1 cellular context compared by ENCODE assay signal in the genomic region with DNA sequence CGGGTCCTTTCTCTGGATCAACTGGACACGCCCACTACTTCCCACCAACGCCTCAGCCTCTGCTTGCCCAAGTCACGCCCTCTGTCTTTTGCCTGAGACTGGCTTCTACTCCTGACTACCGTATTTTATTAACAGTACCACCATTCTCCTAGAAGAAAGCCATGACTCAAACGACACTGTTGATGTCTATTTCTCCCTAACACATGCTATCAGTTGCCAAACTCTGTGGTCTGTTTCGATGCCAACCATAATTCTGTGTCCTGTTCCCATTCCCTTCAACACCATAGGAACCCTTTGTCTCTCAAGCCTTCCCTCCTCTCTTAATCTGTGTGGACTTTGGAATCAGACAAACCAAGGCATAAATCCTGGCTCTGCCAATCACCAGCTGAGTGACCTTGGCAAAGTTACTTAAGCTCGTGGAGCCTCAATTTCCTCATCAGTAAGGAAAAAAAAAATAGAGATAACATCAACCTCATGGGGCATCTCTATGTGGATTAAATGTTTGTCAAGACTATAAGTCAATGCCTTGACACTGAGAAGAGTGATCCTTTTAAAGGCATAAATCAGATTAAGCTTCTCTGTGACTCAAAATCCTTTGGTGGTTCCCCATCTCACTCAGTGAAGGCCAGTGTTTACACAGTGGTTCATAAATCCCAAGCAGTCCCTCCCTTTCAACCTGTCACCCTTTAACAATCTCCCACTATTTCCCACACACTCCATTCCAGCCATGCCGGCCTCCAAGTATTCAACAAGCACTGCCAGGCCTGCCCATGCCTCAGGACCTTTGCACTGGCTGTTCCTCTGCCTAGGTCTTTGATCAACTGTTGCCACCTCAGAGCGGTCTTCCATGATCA.
A peak's percentile ranks its signal among the peaks of the same experiment; 100 is the strongest.
TF ChIP-seq lines count a peak whose summit lies in the region.

No MANE protein-coding gene starts in this region.

TF ChIP-seq in K562, 482 proteins besides CTCF, POLR2A, EP300 and RAD21 (continued from another document and continues in another):
- TF ChIP-seq, protein P1, sequence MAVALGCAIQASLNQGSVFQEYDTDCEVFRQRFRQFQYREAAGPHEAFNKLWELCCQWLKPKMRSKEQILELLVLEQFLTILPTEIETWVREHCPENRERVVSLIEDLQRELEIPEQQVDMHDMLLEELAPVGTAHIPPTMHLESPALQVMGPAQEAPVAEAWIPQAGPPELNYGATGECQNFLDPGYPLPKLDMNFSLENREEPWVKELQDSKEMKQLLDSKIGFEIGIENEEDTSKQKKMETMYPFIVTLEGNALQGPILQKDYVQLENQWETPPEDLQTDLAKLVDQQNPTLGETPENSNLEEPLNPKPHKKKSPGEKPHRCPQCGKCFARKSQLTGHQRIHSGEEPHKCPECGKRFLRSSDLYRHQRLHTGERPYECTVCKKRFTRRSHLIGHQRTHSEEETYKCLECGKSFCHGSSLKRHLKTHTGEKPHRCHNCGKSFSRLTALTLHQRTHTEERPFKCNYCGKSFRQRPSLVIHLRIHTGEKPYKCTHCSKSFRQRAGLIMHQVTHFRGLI (CRISPR knock-in tag; IDR thresholded peaks at IDR 0.05): no peak
- TF ChIP-seq, protein P2, sequence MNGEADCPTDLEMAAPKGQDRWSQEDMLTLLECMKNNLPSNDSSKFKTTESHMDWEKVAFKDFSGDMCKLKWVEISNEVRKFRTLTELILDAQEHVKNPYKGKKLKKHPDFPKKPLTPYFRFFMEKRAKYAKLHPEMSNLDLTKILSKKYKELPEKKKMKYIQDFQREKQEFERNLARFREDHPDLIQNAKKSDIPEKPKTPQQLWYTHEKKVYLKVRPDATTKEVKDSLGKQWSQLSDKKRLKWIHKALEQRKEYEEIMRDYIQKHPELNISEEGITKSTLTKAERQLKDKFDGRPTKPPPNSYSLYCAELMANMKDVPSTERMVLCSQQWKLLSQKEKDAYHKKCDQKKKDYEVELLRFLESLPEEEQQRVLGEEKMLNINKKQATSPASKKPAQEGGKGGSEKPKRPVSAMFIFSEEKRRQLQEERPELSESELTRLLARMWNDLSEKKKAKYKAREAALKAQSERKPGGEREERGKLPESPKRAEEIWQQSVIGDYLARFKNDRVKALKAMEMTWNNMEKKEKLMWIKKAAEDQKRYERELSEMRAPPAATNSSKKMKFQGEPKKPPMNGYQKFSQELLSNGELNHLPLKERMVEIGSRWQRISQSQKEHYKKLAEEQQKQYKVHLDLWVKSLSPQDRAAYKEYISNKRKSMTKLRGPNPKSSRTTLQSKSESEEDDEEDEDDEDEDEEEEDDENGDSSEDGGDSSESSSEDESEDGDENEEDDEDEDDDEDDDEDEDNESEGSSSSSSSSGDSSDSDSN (IDR thresholded peaks at IDR 0.05; ENCODE audit: borderline replicate concordance in 1 of 2, low read depth in 2 of 2, low read length in 2 of 2): no peak
- TF ChIP-seq ZNF184 (CRISPR knock-in tag; IDR thresholded peaks at IDR 0.05): no peak
- peak; percentile 52; the same call in 1 of the 2 replicates for TF ChIP-seq DDX20 (tag; IDR thresholded peaks at IDR 0.05; ENCODE audit: low read depth)
- 0 out of 2 replicates have a peak, but pooled peaks have one; percentile 25 for TF ChIP-seq EHMT2 (IDR thresholded peaks at IDR 0.05)
- TF ChIP-seq ZFP36 (IDR thresholded peaks at IDR 0.05; ENCODE audit: low read depth, low read length, partially characterized antibody): peak; percentile 49
- TF ChIP-seq, protein P3, sequence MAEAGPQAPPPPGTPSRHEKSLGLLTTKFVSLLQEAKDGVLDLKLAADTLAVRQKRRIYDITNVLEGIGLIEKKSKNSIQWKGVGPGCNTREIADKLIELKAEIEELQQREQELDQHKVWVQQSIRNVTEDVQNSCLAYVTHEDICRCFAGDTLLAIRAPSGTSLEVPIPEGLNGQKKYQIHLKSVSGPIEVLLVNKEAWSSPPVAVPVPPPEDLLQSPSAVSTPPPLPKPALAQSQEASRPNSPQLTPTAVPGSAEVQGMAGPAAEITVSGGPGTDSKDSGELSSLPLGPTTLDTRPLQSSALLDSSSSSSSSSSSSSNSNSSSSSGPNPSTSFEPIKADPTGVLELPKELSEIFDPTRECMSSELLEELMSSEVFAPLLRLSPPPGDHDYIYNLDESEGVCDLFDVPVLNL (CRISPR knock-in tag; IDR thresholded peaks at IDR 0.05; ENCODE audit: low read depth): no peak
- peak; percentile 61 for TF ChIP-seq ARID1B (IDR thresholded peaks at IDR 0.05)
- TF ChIP-seq ZNF165 (CRISPR knock-in tag; IDR thresholded peaks at IDR 0.05; ENCODE audit: borderline replicate concordance): no peak
- TF ChIP-seq ETV6 (IDR thresholded peaks at IDR 0.05; ENCODE audit: borderline replicate concordance in 1 of 2, low read depth in 2 of 2, low read length in 1 of 2): no peak
- no peak for TF ChIP-seq ETV6 (CRISPR knock-in tag; IDR thresholded peaks at IDR 0.05; ENCODE audit: borderline replicate concordance)
- TF ChIP-seq ZNF584 (CRISPR knock-in tag; IDR thresholded peaks at IDR 0.05; ENCODE audit: low read depth): peak; percentile 37; the same call in 1 of the 2 replicates
- TF ChIP-seq, protein P4, sequence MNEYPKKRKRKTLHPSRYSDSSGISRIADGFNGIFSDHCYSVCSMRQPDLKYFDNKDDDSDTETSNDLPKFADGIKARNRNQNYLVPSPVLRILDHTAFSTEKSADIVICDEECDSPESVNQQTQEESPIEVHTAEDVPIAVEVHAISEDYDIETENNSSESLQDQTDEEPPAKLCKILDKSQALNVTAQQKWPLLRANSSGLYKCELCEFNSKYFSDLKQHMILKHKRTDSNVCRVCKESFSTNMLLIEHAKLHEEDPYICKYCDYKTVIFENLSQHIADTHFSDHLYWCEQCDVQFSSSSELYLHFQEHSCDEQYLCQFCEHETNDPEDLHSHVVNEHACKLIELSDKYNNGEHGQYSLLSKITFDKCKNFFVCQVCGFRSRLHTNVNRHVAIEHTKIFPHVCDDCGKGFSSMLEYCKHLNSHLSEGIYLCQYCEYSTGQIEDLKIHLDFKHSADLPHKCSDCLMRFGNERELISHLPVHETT (CRISPR knock-in tag; conservative IDR thresholded peaks at IDR 0.05 in 1 of 2, IDR thresholded peaks at IDR 0.05 in 1 of 2): 0 out of 4 replicates have a peak, but pooled peaks of 1 of the 2 experiments have one; percentile 29
- TF ChIP-seq, protein P5, sequence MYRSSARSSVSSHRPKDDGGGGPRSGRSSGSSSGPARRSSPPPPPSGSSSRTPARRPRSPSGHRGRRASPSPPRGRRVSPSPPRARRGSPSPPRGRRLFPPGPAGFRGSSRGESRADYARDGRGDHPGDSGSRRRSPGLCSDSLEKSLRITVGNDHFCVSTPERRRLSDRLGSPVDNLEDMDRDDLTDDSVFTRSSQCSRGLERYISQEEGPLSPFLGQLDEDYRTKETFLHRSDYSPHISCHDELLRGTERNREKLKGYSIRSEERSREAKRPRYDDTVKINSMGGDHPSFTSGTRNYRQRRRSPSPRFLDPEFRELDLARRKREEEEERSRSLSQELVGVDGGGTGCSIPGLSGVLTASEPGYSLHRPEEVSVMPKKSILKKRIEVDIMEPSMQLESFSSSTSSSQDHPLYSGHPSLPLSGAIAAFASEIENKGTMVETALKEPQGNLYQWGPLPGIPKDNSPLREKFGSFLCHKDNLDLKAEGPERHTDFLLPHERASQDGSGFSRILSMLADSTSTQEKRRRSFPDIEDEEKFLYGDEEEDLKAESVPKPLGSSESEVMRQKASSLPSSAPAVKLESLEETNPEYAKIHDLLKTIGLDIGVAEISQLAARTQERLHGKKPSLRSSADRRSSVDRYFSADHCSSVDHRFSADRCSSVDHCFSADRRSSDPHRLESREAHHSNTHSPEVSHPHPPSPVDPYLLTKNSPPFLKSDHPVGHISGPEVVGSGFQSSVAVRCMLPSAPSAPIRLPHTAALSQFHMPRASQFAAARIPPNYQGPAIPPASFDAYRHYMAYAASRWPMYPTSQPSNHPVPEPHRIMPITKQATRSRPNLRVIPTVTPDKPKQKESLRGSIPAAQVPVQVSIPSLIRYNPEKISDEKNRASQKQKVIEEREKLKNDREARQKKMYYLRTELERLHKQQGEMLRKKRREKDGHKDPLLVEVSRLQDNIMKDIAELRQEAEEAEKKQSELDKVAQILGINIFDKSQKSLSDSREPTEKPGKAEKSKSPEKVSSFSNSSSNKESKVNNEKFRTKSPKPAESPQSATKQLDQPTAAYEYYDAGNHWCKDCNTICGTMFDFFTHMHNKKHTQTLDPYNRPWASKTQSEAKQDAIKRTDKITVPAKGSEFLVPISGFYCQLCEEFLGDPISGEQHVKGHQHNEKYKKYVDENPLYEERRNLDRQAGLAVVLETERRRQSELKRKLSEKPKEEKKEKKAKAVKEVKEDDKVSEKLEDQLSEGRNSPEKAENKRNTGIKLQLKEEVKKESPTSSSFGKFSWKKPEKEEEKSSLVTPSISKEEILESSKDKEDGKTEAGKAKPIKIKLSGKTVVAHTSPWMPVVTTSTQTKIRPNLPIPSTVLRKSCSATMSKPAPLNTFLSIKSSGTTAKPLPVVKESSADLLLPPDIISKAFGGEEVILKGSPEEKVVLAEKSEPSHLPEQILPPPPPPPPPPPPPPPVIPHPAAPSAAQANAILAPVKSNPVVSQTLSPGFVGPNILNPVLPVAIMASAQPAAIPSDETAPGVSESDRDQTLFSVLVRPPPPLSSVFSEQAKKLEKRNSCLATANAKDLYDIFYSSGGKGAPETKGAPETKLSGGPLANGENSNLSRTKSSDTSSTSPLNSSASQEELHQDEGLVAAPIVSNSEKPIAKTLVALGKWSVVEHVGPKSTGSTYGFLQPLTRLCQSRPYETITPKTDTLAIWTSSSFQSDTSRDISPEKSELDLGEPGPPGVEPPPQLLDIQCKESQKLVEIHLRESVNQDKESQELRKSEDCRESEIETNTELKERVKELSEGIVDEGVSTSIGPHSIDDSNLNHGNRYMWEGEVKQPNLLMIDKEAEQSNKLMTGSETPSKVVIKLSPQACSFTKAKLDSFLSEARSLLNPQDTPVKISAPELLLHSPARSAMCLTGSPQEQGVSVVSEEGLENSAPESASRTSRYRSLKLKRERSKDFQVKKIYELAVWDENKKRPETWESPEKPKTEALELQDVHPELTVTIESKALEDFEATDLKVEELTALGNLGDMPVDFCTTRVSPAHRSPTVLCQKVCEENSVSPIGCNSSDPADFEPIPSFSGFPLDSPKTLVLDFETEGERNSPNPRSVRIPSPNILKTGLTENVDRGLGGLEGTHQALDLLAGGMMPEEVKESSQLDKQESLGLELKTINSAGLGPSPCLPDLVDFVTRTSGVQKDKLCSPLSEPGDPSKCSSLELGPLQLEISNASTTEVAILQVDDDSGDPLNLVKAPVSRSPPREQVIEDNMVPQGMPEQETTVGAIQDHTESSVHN (IDR thresholded peaks at IDR 0.05; ENCODE audit: borderline replicate concordance in 1 of 2, low read depth in 1 of 2): peak in 1 of 2 experiments; percentile 42; a peak in 1 of 4 replicates
- TF ChIP-seq, protein P6, sequence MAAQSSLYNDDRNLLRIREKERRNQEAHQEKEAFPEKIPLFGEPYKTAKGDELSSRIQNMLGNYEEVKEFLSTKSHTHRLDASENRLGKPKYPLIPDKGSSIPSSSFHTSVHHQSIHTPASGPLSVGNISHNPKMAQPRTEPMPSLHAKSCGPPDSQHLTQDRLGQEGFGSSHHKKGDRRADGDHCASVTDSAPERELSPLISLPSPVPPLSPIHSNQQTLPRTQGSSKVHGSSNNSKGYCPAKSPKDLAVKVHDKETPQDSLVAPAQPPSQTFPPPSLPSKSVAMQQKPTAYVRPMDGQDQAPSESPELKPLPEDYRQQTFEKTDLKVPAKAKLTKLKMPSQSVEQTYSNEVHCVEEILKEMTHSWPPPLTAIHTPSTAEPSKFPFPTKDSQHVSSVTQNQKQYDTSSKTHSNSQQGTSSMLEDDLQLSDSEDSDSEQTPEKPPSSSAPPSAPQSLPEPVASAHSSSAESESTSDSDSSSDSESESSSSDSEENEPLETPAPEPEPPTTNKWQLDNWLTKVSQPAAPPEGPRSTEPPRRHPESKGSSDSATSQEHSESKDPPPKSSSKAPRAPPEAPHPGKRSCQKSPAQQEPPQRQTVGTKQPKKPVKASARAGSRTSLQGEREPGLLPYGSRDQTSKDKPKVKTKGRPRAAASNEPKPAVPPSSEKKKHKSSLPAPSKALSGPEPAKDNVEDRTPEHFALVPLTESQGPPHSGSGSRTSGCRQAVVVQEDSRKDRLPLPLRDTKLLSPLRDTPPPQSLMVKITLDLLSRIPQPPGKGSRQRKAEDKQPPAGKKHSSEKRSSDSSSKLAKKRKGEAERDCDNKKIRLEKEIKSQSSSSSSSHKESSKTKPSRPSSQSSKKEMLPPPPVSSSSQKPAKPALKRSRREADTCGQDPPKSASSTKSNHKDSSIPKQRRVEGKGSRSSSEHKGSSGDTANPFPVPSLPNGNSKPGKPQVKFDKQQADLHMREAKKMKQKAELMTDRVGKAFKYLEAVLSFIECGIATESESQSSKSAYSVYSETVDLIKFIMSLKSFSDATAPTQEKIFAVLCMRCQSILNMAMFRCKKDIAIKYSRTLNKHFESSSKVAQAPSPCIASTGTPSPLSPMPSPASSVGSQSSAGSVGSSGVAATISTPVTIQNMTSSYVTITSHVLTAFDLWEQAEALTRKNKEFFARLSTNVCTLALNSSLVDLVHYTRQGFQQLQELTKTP (IDR thresholded peaks at IDR 0.05; ENCODE audit: low read depth in 1 of 2, partially characterized antibody in 2 of 2): peak in 1 of 2 experiments; percentile 20
- peak in 1 of 2 experiments; percentile 70; a peak in 2 of 4 replicates for TF ChIP-seq HDAC1 (IDR thresholded peaks at IDR 0.05)
- no peak for TF ChIP-seq ATF7 (IDR thresholded peaks at IDR 0.05)
- TF ChIP-seq GATA2 (CRISPR knock-in tag; IDR thresholded peaks at IDR 0.05): 0 out of 2 replicates have a peak, but pooled peaks have one; percentile 28
- TF ChIP-seq XRCC4 (IDR thresholded peaks at IDR 0.05; ENCODE audit: extremely low read depth, insufficient read depth, insufficient read length): no peak
- TF ChIP-seq, protein P7, sequence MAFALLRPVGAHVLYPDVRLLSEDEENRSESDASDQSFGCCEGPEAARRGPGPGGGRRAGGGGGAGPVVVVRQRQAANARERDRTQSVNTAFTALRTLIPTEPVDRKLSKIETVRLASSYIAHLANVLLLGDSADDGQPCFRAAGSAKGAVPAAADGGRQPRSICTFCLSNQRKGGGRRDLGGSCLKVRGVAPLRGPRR (CRISPR knock-in tag; IDR thresholded peaks at IDR 0.05): no peak
- no peak for TF ChIP-seq ZNF444 (CRISPR knock-in tag; IDR thresholded peaks at IDR 0.05)
- TF ChIP-seq, protein P8, sequence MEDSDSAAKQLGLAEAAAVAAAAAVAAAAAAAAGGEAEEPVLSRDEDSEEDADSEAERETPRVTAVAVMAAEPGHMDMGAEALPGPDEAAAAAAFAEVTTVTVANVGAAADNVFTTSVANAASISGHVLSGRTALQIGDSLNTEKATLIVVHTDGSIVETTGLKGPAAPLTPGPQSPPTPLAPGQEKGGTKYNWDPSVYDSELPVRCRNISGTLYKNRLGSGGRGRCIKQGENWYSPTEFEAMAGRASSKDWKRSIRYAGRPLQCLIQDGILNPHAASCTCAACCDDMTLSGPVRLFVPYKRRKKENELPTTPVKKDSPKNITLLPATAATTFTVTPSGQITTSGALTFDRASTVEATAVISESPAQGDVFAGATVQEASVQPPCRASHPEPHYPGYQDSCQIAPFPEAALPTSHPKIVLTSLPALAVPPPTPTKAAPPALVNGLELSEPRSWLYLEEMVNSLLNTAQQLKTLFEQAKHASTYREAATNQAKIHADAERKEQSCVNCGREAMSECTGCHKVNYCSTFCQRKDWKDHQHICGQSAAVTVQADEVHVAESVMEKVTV (CRISPR knock-in tag; IDR thresholded peaks at IDR 0.05): 0 out of 2 replicates have a peak, but pooled peaks have one; percentile 21
- TF ChIP-seq, protein P9, sequence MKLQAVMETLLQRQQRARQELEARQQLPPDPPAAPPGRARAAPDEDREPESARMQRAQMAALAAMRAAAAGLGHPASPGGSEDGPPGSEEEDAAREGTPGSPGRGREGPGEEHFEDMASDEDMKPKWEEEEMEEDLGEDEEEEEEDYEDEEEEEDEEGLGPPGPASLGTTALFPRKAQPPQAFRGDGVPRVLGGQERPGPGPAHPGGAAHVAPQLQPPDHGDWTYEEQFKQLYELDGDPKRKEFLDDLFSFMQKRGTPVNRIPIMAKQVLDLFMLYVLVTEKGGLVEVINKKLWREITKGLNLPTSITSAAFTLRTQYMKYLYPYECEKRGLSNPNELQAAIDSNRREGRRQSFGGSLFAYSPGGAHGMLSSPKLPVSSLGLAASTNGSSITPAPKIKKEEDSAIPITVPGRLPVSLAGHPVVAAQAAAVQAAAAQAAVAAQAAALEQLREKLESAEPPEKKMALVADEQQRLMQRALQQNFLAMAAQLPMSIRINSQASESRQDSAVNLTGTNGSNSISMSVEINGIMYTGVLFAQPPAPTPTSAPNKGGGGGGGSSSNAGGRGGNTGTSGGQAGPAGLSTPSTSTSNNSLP (IDR thresholded peaks at IDR 0.05; ENCODE audit: borderline replicate concordance, low read depth, low read length): 0 out of 2 replicates have a peak, but pooled peaks have one; percentile 25
